Comparison of ENCODE assay signal across 13 cellular contexts in the genomic region with DNA sequence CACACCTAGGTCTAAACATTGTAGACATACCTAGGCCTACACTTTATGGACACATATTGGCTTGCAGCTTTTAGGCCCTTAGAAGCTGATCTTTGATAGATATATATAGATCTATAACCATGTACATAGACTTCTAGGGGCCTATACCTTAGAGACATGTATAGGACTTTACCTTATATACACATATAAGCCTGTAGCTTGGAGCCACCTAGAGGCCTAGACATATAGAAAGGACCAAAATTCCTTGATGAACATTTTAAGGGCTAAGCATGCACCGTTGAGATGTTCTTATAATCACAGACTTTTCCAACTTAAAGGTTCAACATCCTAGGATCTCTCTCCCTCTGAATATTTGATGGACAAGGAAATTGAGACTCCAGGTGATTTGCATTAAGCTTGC.
DNase-seq lines count a peak whose midpoint lies in the region; ATAC-seq and TF ChIP-seq lines count a peak whose summit lies in the region.
"Had no signal": no experiment of that assay in that cellular context is flagged by ENCODE, and none has a peak within 500 bp of the region (broad histone marks: within the 10 kb centered on the region; RNA-seq: fewer than 3 reads in every experiment).

No MANE protein-coding gene starts in this region.

- H3K4me1 ChIP-seq in foreskin keratinocyte: peaks cover 6% of the 10 kb centered on the region
- H3K4me1 ChIP-seq: ascending aorta, thyroid gland had no signal

- peak; percentile 70 for TF ChIP-seq CTCF in foreskin keratinocyte (conservative IDR thresholded peaks at IDR 0.05)

- H3K27ac ChIP-seq in foreskin keratinocyte: no peak overlapping the region
- no peak overlapping the region for H3K27ac ChIP-seq in substantia nigra (ENCODE audit: low read depth, low read length, poor library complexity, severe bottlenecking)
- H3K27ac ChIP-seq: ascending aorta, HL-60, thyroid gland had no signal

- DNase-seq in DMS53 treated with DMSO at 0.1 percent for 48 hours (lab: John Stamatoyannopoulos, UW; ENCODE audit: unreplicated experiment) (peak; percentile 4), SK-MEL-5 (ENCODE audit: low read depth, low spot score) (peak; percentile 47), foreskin keratinocyte (peak in 1 of 2 donors; percentile 39), ecto neural progenitor cell (ENCODE audit: low spot score) (no peak), substantia nigra (lab: John Stamatoyannopoulos, UW) (no peak)
- DNase-seq: activated CD8-positive, alpha-beta memory T cell treated with anti-CD3 and anti-CD28 coated beads, Interleukin-2, amount 50 U/mL, for 4 hours; T-cell; thyroid gland had no signal

- peak; percentile 41 for ATAC-seq in HG03565 (IDR thresholded peaks at IDR 0.05; ENCODE audit: unreplicated experiment)
- peak; percentile 28 for ATAC-seq in foreskin keratinocyte
- no peak for ATAC-seq in GM18502 (IDR thresholded peaks at IDR 0.05; ENCODE audit: poor library complexity, unreplicated experiment)
- no peak for ATAC-seq in HG02973 (IDR thresholded peaks at IDR 0.05; ENCODE audit: unreplicated experiment)
- ATAC-seq: T-cell had no signal

- no peaks in the 10 kb centered on the region for H3K27me3 ChIP-seq in foreskin keratinocyte
- H3K27me3 ChIP-seq: ascending aorta, thyroid gland had no signal

- in situ Hi-C loops in SK-MEL-5 (cut with HindIII; ENCODE audit: low pct_unique_long_range_greater_than_20kb, low sequenced_read_pairs): no loop called here

Comparison
In these comparisons a context has a peak if more than half of its experiments do, and no peak if none do; other contexts are left out.
1. DNase-seq: peak in DMS53 treated with DMSO at 0.1 percent for 48 hours (single experiment) and SK-MEL-5 (single experiment); none in ecto neural progenitor cell (single experiment) and substantia nigra (0 of 49).
2. ATAC-seq: peak in HG03565 (single experiment) and foreskin keratinocyte (single experiment); none in GM18502 (single experiment) and HG02973 (single experiment).